ENCODE assay signal across 1 cellular context in the genomic region with DNA sequence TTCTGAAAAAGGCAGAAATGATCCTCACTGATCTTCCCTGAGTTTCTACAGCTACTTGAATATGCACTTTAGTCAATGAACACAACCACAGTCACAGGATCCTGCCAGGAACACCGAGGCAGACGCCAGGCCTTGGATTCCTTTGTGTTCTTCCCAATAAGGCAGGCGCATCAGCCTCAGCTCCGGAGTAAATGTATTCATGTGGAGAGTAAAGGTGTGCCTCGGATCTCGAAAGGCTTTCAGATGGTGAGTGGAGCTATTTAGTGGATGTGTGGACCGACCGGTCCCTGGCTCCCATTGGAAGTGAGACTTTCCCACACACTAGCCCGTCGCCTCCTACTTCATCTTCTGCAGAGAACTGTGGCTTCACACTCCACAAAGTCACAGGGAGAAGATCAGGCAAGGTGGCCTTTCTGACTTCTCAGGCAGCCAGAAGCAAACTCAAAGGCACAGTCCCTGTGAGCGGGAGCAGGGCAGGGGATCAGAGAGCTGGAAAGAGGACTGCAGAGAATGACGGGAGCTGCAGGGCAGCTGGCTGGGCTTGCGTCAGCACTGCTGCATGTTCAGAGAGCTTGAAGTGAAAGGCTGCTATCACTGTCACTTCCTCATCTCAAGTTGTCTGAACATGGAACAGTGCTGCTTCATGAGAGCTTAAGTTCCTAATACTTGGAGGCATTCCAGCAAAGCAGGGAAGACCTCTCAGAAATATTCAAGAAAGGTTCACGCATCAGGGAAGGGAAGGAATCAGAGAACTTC.
TF ChIP-seq lines count a peak whose summit lies in the region.

No MANE protein-coding gene starts in this region.

TF ChIP-seq in GM23338, 12 proteins besides CTCF, POLR2A, EP300 and RAD21 (continued from another document):
- TF ChIP-seq ZNF462 (CRISPR knock-in tag; IDR thresholded peaks at IDR 0.05): no peak
TF ChIP-seq in GM23338: peak in this region for 0.
